1 cellular context compared by ENCODE assay signal in genomic region chr14:101412741-101413140, GRCh38.
A peak's percentile ranks its signal among the peaks of the same experiment; 100 is the strongest.
TF ChIP-seq lines count a peak whose summit lies in the region.

No MANE protein-coding gene starts in this region.

TF ChIP-seq in HepG2, 621 proteins besides CTCF, POLR2A, EP300 and RAD21 (continued from another document and continues in another):
- TF ChIP-seq ZNF784 (CRISPR knock-in tag; IDR thresholded peaks at IDR 0.05; ENCODE audit: borderline replicate concordance) (no peak), YEATS2 (CRISPR knock-in tag; IDR thresholded peaks at IDR 0.05; ENCODE audit: borderline replicate concordance) (no peak), CEBPZ (IDR thresholded peaks at IDR 0.05; ENCODE audit: low read length) (no peak), POLR2AphosphoS2 (IDR thresholded peaks at IDR 0.05; ENCODE audit: low read depth, low read length) (no peak), ZBTB34 (CRISPR knock-in tag; IDR thresholded peaks at IDR 0.05) (no peak), ZNF788 (CRISPR knock-in tag; IDR thresholded peaks at IDR 0.05; ENCODE audit: borderline replicate concordance) (no peak), ZNF451 (CRISPR knock-in tag; IDR thresholded peaks at IDR 0.05) (no peak), DPF2 (CRISPR knock-in tag; IDR thresholded peaks at IDR 0.05; ENCODE audit: borderline replicate concordance, low read depth) (0 out of 2 replicates have a peak, but pooled peaks have one; percentile 43), ZNF703 (CRISPR knock-in tag; IDR thresholded peaks at IDR 0.05; ENCODE audit: borderline replicate concordance) (no peak), REPIN1 (CRISPR knock-in tag; IDR thresholded peaks at IDR 0.05; ENCODE audit: borderline replicate concordance, low read depth) (no peak), ZNF136 (CRISPR knock-in tag; IDR thresholded peaks at IDR 0.05; ENCODE audit: low read depth) (no peak), ZNF670 (CRISPR knock-in tag; IDR thresholded peaks at IDR 0.05; ENCODE audit: borderline replicate concordance) (no peak), HDAC2 (CRISPR knock-in tag; IDR thresholded peaks at IDR 0.05) (peak; percentile 87), ZNF781 (CRISPR knock-in tag; IDR thresholded peaks at IDR 0.05; ENCODE audit: borderline replicate concordance, not compliant biosample characterization) (no peak), ISL2 (CRISPR knock-in tag; IDR thresholded peaks at IDR 0.05) (peak; percentile 75), TEF (CRISPR knock-in tag; IDR thresholded peaks at IDR 0.05) (no peak), ARID4A (CRISPR knock-in tag; IDR thresholded peaks at IDR 0.05; ENCODE audit: borderline replicate concordance) (no peak), GZF1 (CRISPR knock-in tag; IDR thresholded peaks at IDR 0.05) (no peak), SP4 (CRISPR knock-in tag; IDR thresholded peaks at IDR 0.05) (no peak), ZNF841 (CRISPR knock-in tag; IDR thresholded peaks at IDR 0.05; ENCODE audit: borderline replicate concordance) (no peak), SAP130 (CRISPR knock-in tag; IDR thresholded peaks at IDR 0.05; ENCODE audit: low read depth) (peak; percentile 72), BHLHE40 (IDR thresholded peaks at IDR 0.05; ENCODE audit: low read length) (no peak), PREB (CRISPR knock-in tag; IDR thresholded peaks at IDR 0.05) (no peak), JUN (CRISPR knock-in tag; IDR thresholded peaks at IDR 0.05) (no peak), ZNF740 (CRISPR knock-in tag; IDR thresholded peaks at IDR 0.05) (no peak), ZNF768 (CRISPR knock-in tag; IDR thresholded peaks at IDR 0.05) (no peak), KAT8 (CRISPR knock-in tag; IDR thresholded peaks at IDR 0.05) (peak; percentile 50), NFIB (CRISPR knock-in tag; IDR thresholded peaks at IDR 0.05; ENCODE audit: borderline replicate concordance) (no peak), ZIK1 (CRISPR knock-in tag; IDR thresholded peaks at IDR 0.05; ENCODE audit: borderline replicate concordance, low read depth) (no peak), ZNF296 (CRISPR knock-in tag; conservative IDR thresholded peaks at IDR 0.05) (no peak), NFIC (IDR thresholded peaks at IDR 0.05; ENCODE audit: low read length) (peak; percentile 81; the same call in 1 of the 2 replicates), ZBTB10 (CRISPR knock-in tag; IDR thresholded peaks at IDR 0.05; ENCODE audit: borderline replicate concordance) (no peak), MIXL1 (CRISPR knock-in tag; IDR thresholded peaks at IDR 0.05) (peak; percentile 92), YY1 (IDR thresholded peaks at IDR 0.05; ENCODE audit: insufficient read depth, insufficient replicate concordance, low read depth, low read length) (no peak), ZMYM2 (CRISPR knock-in tag; IDR thresholded peaks at IDR 0.05) (no peak), REST (IDR thresholded peaks at IDR 0.05; ENCODE audit: borderline replicate concordance in 1 of 2, low read depth in 1 of 2, low read length in 2 of 2) (peak in 1 of 2 experiments; percentile 72; a peak in 1 of 4 replicates), SMARCC2 (IDR thresholded peaks at IDR 0.05) (no peak), KDM4B (CRISPR knock-in tag; IDR thresholded peaks at IDR 0.05) (0 out of 2 replicates have a peak, but pooled peaks have one; percentile 32), LBX2 (CRISPR knock-in tag; IDR thresholded peaks at IDR 0.05; ENCODE audit: borderline replicate concordance) (no peak), ZFP36 (IDR thresholded peaks at IDR 0.05; ENCODE audit: borderline replicate concordance, low read depth, low read length, partially characterized antibody) (peak; percentile 37), HNRNPK (IDR thresholded peaks at IDR 0.05; ENCODE audit: low read depth, low read length, poor library complexity, severe bottlenecking) (no peak), ZFP62 (CRISPR knock-in tag; IDR thresholded peaks at IDR 0.05) (no peak), U2AF1 (optimal IDR thresholded peaks at IDR 0.05; ENCODE audit: low read depth, low read length) (no peak), ZNF44 (CRISPR knock-in tag; IDR thresholded peaks at IDR 0.05) (no peak), PPARG (CRISPR knock-in tag; conservative IDR thresholded peaks at IDR 0.05) (peak; percentile 61)
